In the genomic region with DNA sequence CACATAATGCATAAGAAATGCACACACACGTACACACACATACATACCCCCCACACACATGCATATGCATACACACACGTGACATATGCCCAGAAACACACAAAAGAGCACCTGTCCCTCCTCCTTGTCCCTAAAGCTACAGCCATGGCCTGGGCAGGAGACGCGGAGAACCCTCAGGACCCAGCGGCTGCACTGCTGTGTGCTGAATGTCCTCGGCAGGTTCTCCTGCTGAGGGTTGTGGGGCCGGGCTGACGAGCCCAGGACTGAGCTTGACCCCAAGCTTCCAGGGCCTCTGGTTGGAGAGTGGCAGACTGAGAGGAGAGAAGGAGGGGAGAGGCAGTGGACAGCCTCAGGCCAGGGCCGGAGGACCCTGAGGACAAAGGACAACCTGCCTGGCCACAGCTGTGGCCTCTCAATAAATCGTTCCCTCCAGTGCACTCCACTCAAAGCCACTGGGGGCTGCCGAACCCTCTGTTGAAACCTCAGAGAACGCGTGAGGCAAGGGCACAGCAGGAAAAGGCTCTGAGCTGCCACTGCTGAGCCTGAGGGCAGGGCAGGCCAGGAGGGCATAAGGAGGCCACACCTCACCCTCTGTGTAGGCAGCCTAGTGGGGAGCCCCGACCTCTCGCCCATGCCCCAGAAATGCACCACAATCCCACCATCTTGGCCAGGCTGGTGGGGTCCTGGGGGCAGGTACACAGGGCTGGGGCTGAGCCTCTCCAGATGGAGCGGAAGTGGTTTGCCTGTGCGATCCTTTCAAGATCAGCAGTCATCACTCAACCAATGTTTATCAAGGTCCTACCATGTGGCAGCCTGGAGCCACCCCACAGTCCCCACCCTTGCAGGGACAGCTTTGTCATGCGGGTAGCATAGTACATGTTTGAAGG, we compare ENCODE assay signal across 11 cellular contexts. TPM values are rescaled to one million over a fixed set of nuclear protein-coding genes. Genes with fewer than 3 reads are reported as not detected.
DNase-seq lines count a peak whose midpoint lies in the region; ATAC-seq lines count a peak whose summit lies in the region.
"Had no signal": no experiment of that assay in that cellular context is flagged by ENCODE, and none has a peak within 500 bp of the region (broad histone marks: within the 10 kb centered on the region; RNA-seq: fewer than 3 reads in every experiment).

No MANE protein-coding gene starts in this region.

- no peaks in the 10 kb centered on the region; a peak in 2 of 22 replicates for H3K36me3 ChIP-seq in BLaER1 treated with 17β-estradiol and CSF1 and Interleukin-3, amounts not matched to agents 10 nM and 100 nM
- no peaks in the 10 kb centered on the region for H3K36me3 ChIP-seq in naive thymus-derived CD4-positive, alpha-beta T cell (ENCODE audit: control insufficient read depth in 2 of 3, insufficient read depth in 3 of 3, low read length in 3 of 3)
- H3K36me3 ChIP-seq: SJSA1, suprapubic skin had no signal

- H3K27ac Mint-ChIP-seq in activated T-helper 17 cell treated with anti-CD3 and anti-CD28 coated beads, Interleukin-2, amount 50 U/mL, for 72 hours: peak overlapping the region; percentile 77
- peak overlapping the region; percentile 57 to 90 (median 82) for H3K27ac Mint-ChIP-seq in naive thymus-derived CD4-positive, alpha-beta T cell

- H3K27ac ChIP-seq in BLaER1 treated with 17β-estradiol and CSF1 and Interleukin-3, amounts not matched to agents 10 nM and 100 nM: peak overlapping the region in 10 of 11 experiments; percentile 31 to 94 (median 89); a peak in 19 of 22 replicates
- no peak overlapping the region for H3K27ac ChIP-seq in naive thymus-derived CD4-positive, alpha-beta T cell (ENCODE audit: low read depth, low read length)
- H3K27ac ChIP-seq: KMS-11, SJSA1, suprapubic skin had no signal

- in situ Hi-C loops in KBM-7 (cut with MboI; ENCODE audit: low pct_unique_long_range_greater_than_20kb, low sequenced_read_pairs): no loop called here

- H3K36me3 Mint-ChIP-seq in activated T-helper 17 cell treated with anti-CD3 and anti-CD28 coated beads, Interleukin-2, amount 50 U/mL, for 72 hours (ENCODE audit: low read depth): no peaks in the 10 kb centered on the region
- peaks cover 0 to 7% (median 0%) of the 10 kb centered on the region in 5 donors for H3K36me3 Mint-ChIP-seq in naive thymus-derived CD4-positive, alpha-beta T cell

- peak overlapping the region in 8 of 11 experiments; percentile 13 to 91 (median 81); a peak in 15 of 22 replicates for H3K9ac ChIP-seq in BLaER1 treated with 17β-estradiol and CSF1 and Interleukin-3, amounts not matched to agents 10 nM and 100 nM
- H3K9ac ChIP-seq: KMS-11 had no signal

- DNase-seq in KBM-7: peak; percentile 68
- DNase-seq in naive thymus-derived CD4-positive, alpha-beta T cell: peak in 8 of 9 donors; percentile 29 to 67 (median 58)
- no peak for DNase-seq in 8988T
- no peak for DNase-seq in KG1 (lab: John Stamatoyannopoulos, UW)
- no peak for DNase-seq in SW480 (ENCODE audit: low spot score)

- intact Hi-C loops in naive thymus-derived CD4-positive, alpha-beta T cell (cut with micrococcal nuclease): loop anchor here in 1 of 2 donors (1.0 kb wide), 2 partner anchors 25 to 119 kb away; no protein-coding TSS in a partner anchor

- ATAC-seq in activated T-helper 17 cell treated with anti-CD3 and anti-CD28 coated beads, Interleukin-2, amount 50 U/mL, for 72 hours (replicated peaks): peak; percentile 88
- peak; percentile 85 for ATAC-seq in naive thymus-derived CD4-positive, alpha-beta T cell
- ATAC-seq in GM21360 (IDR thresholded peaks at IDR 0.05; ENCODE audit: unreplicated experiment): no peak

- peak overlapping the region; percentile 61 for H3K4me3 Mint-ChIP-seq in activated T-helper 17 cell treated with anti-CD3 and anti-CD28 coated beads, Interleukin-2, amount 50 U/mL, for 72 hours
- H3K4me3 Mint-ChIP-seq in naive thymus-derived CD4-positive, alpha-beta T cell: peak overlapping the region; percentile 32 to 82 (median 62)

- POLR2A ChIA-PET in naive thymus-derived CD4-positive, alpha-beta T cell (lab: Charles Lee): interaction anchor here (0.6 to 1.5 kb wide), 4 partner anchors 25 to 224 kb away, joined by 3 to 7 read pairs (median 3); partner anchors contain the start of gene ADIPOR2

- no peaks in the 10 kb centered on the region for H3K9me3 Mint-ChIP-seq in activated T-helper 17 cell treated with anti-CD3 and anti-CD28 coated beads, Interleukin-2, amount 50 U/mL, for 72 hours
- peaks cover 0 to 3% (median 0%) of the 10 kb centered on the region in 11 donors for H3K9me3 Mint-ChIP-seq in naive thymus-derived CD4-positive, alpha-beta T cell

- CTCF ChIA-PET in naive thymus-derived CD4-positive, alpha-beta T cell (lab: Charles Lee): interaction anchor here (0.5 to 1.9 kb wide), 3 partner anchors 18 to 119 kb away, joined by 3 to 8 read pairs (median 3); no protein-coding TSS in a partner anchor

- H3K9me3 ChIP-seq in BLaER1 treated with 17β-estradiol and CSF1 and Interleukin-3, amounts not matched to agents 10 nM and 100 nM (replicated peaks in 1 of 11): peaks cover 0 to 3% (median 0%) of the 10 kb centered on the region in 11 experiments; a peak in 1 of 22 replicates
- no peaks in the 10 kb centered on the region for H3K9me3 ChIP-seq in naive thymus-derived CD4-positive, alpha-beta T cell (ENCODE audit: control insufficient read depth in 2 of 3, low read length in 3 of 3)
- H3K9me3 ChIP-seq: SJSA1, suprapubic skin had no signal

- no peak overlapping the region for H3K4me3 ChIP-seq in BLaER1 treated with 17β-estradiol and CSF1 and Interleukin-3, amounts not matched to agents 10 nM and 100 nM
- H3K4me3 ChIP-seq in naive thymus-derived CD4-positive, alpha-beta T cell (ENCODE audit: low read length): peak overlapping the region; percentile 23
- H3K4me3 ChIP-seq: SJSA1, suprapubic skin had no signal

- peaks cover 61 to 94% (median 92%) of the 10 kb centered on the region in 10 experiments for H3K4me1 ChIP-seq in BLaER1 treated with 17β-estradiol and CSF1 and Interleukin-3, amounts not matched to agents 10 nM and 100 nM
- peaks cover 11 to 23% of the 10 kb centered on the region in 2 donors for H3K4me1 ChIP-seq in naive thymus-derived CD4-positive, alpha-beta T cell (ENCODE audit: control insufficient read depth in 2 of 2, insufficient read depth in 2 of 2, low read length in 2 of 2)
- H3K4me1 ChIP-seq: suprapubic skin had no signal

- peaks cover 16% of the 10 kb centered on the region for H3K4me1 Mint-ChIP-seq in activated T-helper 17 cell treated with anti-CD3 and anti-CD28 coated beads, Interleukin-2, amount 50 U/mL, for 72 hours
- peaks cover 18 to 41% (median 32%) of the 10 kb centered on the region in 7 donors for H3K4me1 Mint-ChIP-seq in naive thymus-derived CD4-positive, alpha-beta T cell

- H4K20me1 ChIP-seq in BLaER1 treated with 17β-estradiol and CSF1 and Interleukin-3, amounts not matched to agents 10 nM and 100 nM: no peaks in the 10 kb centered on the region

- peak overlapping the region; percentile 94 to 100 (median 97) for H3K4me2 ChIP-seq in BLaER1 treated with 17β-estradiol and CSF1 and Interleukin-3, amounts not matched to agents 10 nM and 100 nM
- H3K4me2 ChIP-seq: KMS-11 had no signal

- 0 out of 22 replicates have a peak, but pooled peaks cover 0 to 4% (median 0%) of the 10 kb centered on the region in 11 experiments for H3K27me3 ChIP-seq in BLaER1 treated with 17β-estradiol and CSF1 and Interleukin-3, amounts not matched to agents 10 nM and 100 nM
- no peaks in the 10 kb centered on the region for H3K27me3 ChIP-seq in naive thymus-derived CD4-positive, alpha-beta T cell (ENCODE audit: control insufficient read depth in 2 of 2, insufficient read depth in 2 of 2, low read length in 2 of 2)

- peaks cover 6% of the 10 kb centered on the region for H3K27me3 Mint-ChIP-seq in activated T-helper 17 cell treated with anti-CD3 and anti-CD28 coated beads, Interleukin-2, amount 50 U/mL, for 72 hours
- peaks cover under 1 to 20% (median 9%) of the 10 kb centered on the region in 5 donors for H3K27me3 Mint-ChIP-seq in naive thymus-derived CD4-positive, alpha-beta T cell

RNA-seq across cellular contexts. Expression of gene CACNA2D4, which starts 3.1 kb away (rescaled TPM):
- total RNA-seq in activated T-helper 17 cell treated with anti-CD3 and anti-CD28 coated beads, Interleukin-2, amount 50 U/mL, for 72 hours: 10 to 100 TPM; 13.7 to 23.0 TPM
- 10 to 100 TPM in 3 of 5 experiments, 1 to 10 TPM in 2; 9.0 to 23.4 (median 10.1) TPM for total RNA-seq in naive thymus-derived CD4-positive, alpha-beta T cell
- polyA plus RNA-seq in naive thymus-derived CD4-positive, alpha-beta T cell: 1 to 10 TPM; 4.9 to 5.7 TPM
- total RNA-seq: SJSA1 had no signal

Comparison
In these comparisons a context has a peak if more than half of its experiments do, and no peak if none do; other contexts are left out.
1. DNase-seq: peak in KBM-7 (single experiment) and naive thymus-derived CD4-positive, alpha-beta T cell (8 of 9); none in 8988T (single experiment), KG1 (single experiment) and SW480 (single experiment).